8 cellular contexts compared by ENCODE assay signal in genomic region chr15:85443593-85444328, GRCh38.
DNase-seq lines count a peak whose midpoint lies in the region; ATAC-seq and TF ChIP-seq lines count a peak whose summit lies in the region.

No MANE protein-coding gene starts in this region.

- no peaks in the 10 kb centered on the region for H3K36me3 ChIP-seq in PC-3 (ENCODE audit: low read depth, low read length)

- no peaks in the 10 kb centered on the region for H3K9me3 Mint-ChIP-seq in osteocyte (ENCODE audit: unreplicated experiment)

- H2AFZ ChIP-seq in PC-3 (ENCODE audit: low read length) = no peak overlapping the region

- POLR2A ChIA-PET in PC-3 (lab: Charles Lee; ENCODE audit: unreplicated experiment) = no interaction called here

- H3K79me2 ChIP-seq in PC-3 (ENCODE audit: low read length) = peaks cover 75% of the 10 kb centered on the region

- peak overlapping the region; percentile 27 for H3K9ac ChIP-seq in PC-3 (ENCODE audit: low read length)

- peaks cover 27% of the 10 kb centered on the region for H3K4me1 ChIP-seq in PC-3 (ENCODE audit: insufficient read depth, low read length)

- H3K36me3 Mint-ChIP-seq in osteocyte (ENCODE audit: unreplicated experiment) = no peaks in the 10 kb centered on the region

- CTCF ChIA-PET in PC-3 (lab: Charles Lee) = no interaction called here

- H3K4me2 ChIP-seq in PC-3 (ENCODE audit: low read length) = peak overlapping the region; percentile 65

- H3K27ac Mint-ChIP-seq in osteocyte (ENCODE audit: unreplicated experiment) = peak overlapping the region; percentile 73

- no peaks in the 10 kb centered on the region for H3K9me3 ChIP-seq in PC-3 (ENCODE audit: low read length)

- H3K4me1 Mint-ChIP-seq in osteocyte (ENCODE audit: unreplicated experiment) = peaks cover 43% of the 10 kb centered on the region

- H3K4me3 Mint-ChIP-seq in osteocyte (ENCODE audit: unreplicated experiment) = no peak overlapping the region

- no peaks in the 10 kb centered on the region for H3K27me3 ChIP-seq in PC-3 (ENCODE audit: low read length)

- intact Hi-C loops in PC-3 (cut with micrococcal nuclease) (no loop called here), posterior vena cava (cut with DNase I) (no loop called here)

- peak overlapping the region; percentile 61 for H3K27ac ChIP-seq in PC-3 (ENCODE audit: low read length)

- no TSS peak for BruUV-seq in PC-3 (replicated peaks; lab: Mats Ljungman, UMichigan)

- ATAC-seq in GM19467 (IDR thresholded peaks at IDR 0.05; ENCODE audit: unreplicated experiment) = peak; percentile 59
- peak; percentile 55 for ATAC-seq in HG03469 (IDR thresholded peaks at IDR 0.05; ENCODE audit: unreplicated experiment)
- ATAC-seq in PC-3 = peak; percentile 86

- peak; percentile 56 for DNase-seq in DMS 273 (lab: John Stamatoyannopoulos, UW; ENCODE audit: unreplicated experiment)
- peak; percentile 88 for DNase-seq in PC-3
- peak; percentile 89 for DNase-seq in epithelial cell of proximal tubule (ENCODE audit: low read depth)
- no peak for DNase-seq in osteocyte (ENCODE audit: extremely low spot score, unreplicated experiment)
- DNase-seq in GM10266 (ENCODE audit: extremely low spot score) = no peak
- DNase-seq in posterior vena cava (ENCODE audit: low spot score) = no peak

- H3K9me2 ChIP-seq in PC-3 (replicated peaks; ENCODE audit: low read length) = no peaks in the 10 kb centered on the region

- peak; percentile 41; the same call in 1 of the 2 replicates for TF ChIP-seq CTCF in PC-3 (conservative IDR thresholded peaks at IDR 0.05; ENCODE audit: low read depth, low read length)
- peak; percentile 35 for TF ChIP-seq CTCF in epithelial cell of proximal tubule (conservative IDR thresholded peaks at IDR 0.05; ENCODE audit: low read depth, low read length)
- TF ChIP-seq CTCF in osteocyte (IDR thresholded peaks at IDR 0.05) = no peak
- no peak for TF ChIP-seq CTCF in GM10266 (IDR thresholded peaks at IDR 0.05; ENCODE audit: control insufficient read depth, insufficient read depth, low read depth, missing control alignments)

- no peaks in the 10 kb centered on the region for H3K27me3 Mint-ChIP-seq in osteocyte (ENCODE audit: unreplicated experiment)

- H3K4me3 ChIP-seq in PC-3 (ENCODE audit: low read length) (peak overlapping the region; percentile 12; the same call in 1 of the 2 replicates), epithelial cell of proximal tubule (ENCODE audit: low read depth, low read length) (no peak overlapping the region)

- 0 out of 2 replicates have a peak, but pooled peaks cover 6% of the 10 kb centered on the region for H4K20me1 ChIP-seq in PC-3 (ENCODE audit: low read length)

- no peaks in the 10 kb centered on the region for H3F3A ChIP-seq in PC-3 (ENCODE audit: low read length, unreplicated experiment)

Comparison
In these comparisons a context has a peak if more than half of its experiments do, and no peak if none do; other contexts are left out.
1. DNase-seq: peak in DMS 273 (single experiment), PC-3 (single experiment) and epithelial cell of proximal tubule (single experiment); none in osteocyte (single experiment), GM10266 (single experiment) and posterior vena cava (single experiment).
2. CTCF ChIP-seq: peak in PC-3 (single experiment) and epithelial cell of proximal tubule (single experiment); none in osteocyte (single experiment) and GM10266 (single experiment).
3. Peak in every context shown above with its lines, with median percentiles within 50 percentile points of each other: ATAC-seq.